1 cellular context compared by ENCODE assay signal in genomic region chr16:88855176-88855575, GRCh38.
TF ChIP-seq lines count a peak whose summit lies in the region.

No MANE protein-coding gene starts in this region.

TF ChIP-seq in GM23338, 12 proteins besides CTCF, POLR2A, EP300 and RAD21:
- no peak for TF ChIP-seq JUNB (IDR thresholded peaks at IDR 0.05; ENCODE audit: unreplicated experiment)
- TF ChIP-seq ZNF462 (CRISPR knock-in tag; IDR thresholded peaks at IDR 0.05): no peak
- TF ChIP-seq, protein P1, sequence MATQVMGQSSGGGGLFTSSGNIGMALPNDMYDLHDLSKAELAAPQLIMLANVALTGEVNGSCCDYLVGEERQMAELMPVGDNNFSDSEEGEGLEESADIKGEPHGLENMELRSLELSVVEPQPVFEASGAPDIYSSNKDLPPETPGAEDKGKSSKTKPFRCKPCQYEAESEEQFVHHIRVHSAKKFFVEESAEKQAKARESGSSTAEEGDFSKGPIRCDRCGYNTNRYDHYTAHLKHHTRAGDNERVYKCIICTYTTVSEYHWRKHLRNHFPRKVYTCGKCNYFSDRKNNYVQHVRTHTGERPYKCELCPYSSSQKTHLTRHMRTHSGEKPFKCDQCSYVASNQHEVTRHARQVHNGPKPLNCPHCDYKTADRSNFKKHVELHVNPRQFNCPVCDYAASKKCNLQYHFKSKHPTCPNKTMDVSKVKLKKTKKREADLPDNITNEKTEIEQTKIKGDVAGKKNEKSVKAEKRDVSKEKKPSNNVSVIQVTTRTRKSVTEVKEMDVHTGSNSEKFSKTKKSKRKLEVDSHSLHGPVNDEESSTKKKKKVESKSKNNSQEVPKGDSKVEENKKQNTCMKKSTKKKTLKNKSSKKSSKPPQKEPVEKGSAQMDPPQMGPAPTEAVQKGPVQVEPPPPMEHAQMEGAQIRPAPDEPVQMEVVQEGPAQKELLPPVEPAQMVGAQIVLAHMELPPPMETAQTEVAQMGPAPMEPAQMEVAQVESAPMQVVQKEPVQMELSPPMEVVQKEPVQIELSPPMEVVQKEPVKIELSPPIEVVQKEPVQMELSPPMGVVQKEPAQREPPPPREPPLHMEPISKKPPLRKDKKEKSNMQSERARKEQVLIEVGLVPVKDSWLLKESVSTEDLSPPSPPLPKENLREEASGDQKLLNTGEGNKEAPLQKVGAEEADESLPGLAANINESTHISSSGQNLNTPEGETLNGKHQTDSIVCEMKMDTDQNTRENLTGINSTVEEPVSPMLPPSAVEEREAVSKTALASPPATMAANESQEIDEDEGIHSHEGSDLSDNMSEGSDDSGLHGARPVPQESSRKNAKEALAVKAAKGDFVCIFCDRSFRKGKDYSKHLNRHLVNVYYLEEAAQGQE (IDR thresholded peaks at IDR 0.05; ENCODE audit: unreplicated experiment): no peak
- no peak for TF ChIP-seq ZNF114 (CRISPR knock-in tag; IDR thresholded peaks at IDR 0.05)
- no peak for TF ChIP-seq POLR2AphosphoS5 (IDR thresholded peaks at IDR 0.05; ENCODE audit: low read depth)
- TF ChIP-seq STAT1 (IDR thresholded peaks at IDR 0.05; ENCODE audit: unreplicated experiment): no peak
- no peak for TF ChIP-seq NANOG (IDR thresholded peaks at IDR 0.05; ENCODE audit: borderline replicate concordance)
- no peak for TF ChIP-seq CREB1 (CRISPR knock-in tag; IDR thresholded peaks at IDR 0.05; ENCODE audit: low read depth)
- no peak for TF ChIP-seq EZH2phosphoT487 (IDR thresholded peaks at IDR 0.05; ENCODE audit: unreplicated experiment)
- no peak for TF ChIP-seq EZH2 (IDR thresholded peaks at IDR 0.05; ENCODE audit: low read depth, unreplicated experiment)
- TF ChIP-seq ZNF331 (CRISPR knock-in tag; IDR thresholded peaks at IDR 0.05; ENCODE audit: low read depth): no peak
- no peak for TF ChIP-seq ETS1 (IDR thresholded peaks at IDR 0.05)
